Comparison of ENCODE assay signal across 22 cellular contexts in the genomic region with DNA sequence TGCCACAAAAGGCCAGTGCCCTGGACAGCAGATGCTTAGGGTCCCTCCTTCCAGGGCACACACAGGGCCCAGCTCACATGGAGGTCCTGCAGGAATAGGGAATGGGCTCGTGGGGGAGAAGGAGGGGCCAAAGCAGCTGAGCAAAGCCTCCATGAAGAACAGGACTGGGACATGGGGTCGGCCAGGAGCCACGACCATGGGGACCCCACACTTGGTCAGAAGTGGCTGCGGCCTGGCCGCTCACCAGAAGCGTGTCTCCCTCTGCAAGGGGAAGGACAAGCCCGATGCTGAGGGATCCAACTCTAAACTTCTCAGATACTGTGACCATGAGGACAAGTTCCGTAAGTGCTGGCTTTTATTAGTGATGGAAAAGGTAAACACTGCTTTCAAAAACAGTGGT. TPM values are rescaled to one million over a fixed set of nuclear protein-coding genes. Genes with fewer than 3 reads are reported as not detected.
DNase-seq lines count a peak whose midpoint lies in the region; ATAC-seq, FAIRE-seq and TF ChIP-seq lines count a peak whose summit lies in the region.
"Had no signal": no experiment of that assay in that cellular context is flagged by ENCODE, and none has a peak within 500 bp of the region (broad histone marks: within the 10 kb centered on the region; RNA-seq: fewer than 3 reads in every experiment).

No MANE protein-coding gene starts in this region.

- H2BK5ac ChIP-seq in H9 (ENCODE audit: insufficient read length, low read length) = no peak overlapping the region

- H3K79me2 ChIP-seq in H9 (ENCODE audit: insufficient read depth, low read length) = peaks cover 86% of the 10 kb centered on the region; the same call in 1 of the 2 replicates

- H3K27me3 ChIP-seq in H9 (ENCODE audit: insufficient read depth, low read length) (no peaks in the 10 kb centered on the region), esophagus muscularis mucosa (no peaks in the 10 kb centered on the region), muscle layer of colon (ENCODE audit: control insufficient read depth in 1 of 2, insufficient read depth in 2 of 2, low read length in 2 of 2) (no peaks in the 10 kb centered on the region), stomach (no peaks in the 10 kb centered on the region)
- H3K27me3 ChIP-seq: SJSA1 had no signal

- H2AFZ ChIP-seq in H9 (ENCODE audit: low read length) = no peak overlapping the region
- H2AFZ ChIP-seq: PC-9 had no signal

- CTCF ChIA-PET in Calu3 (lab: Charles Lee) = interaction anchor here (0.5 kb wide), 1 partner anchor 25 kb away, joined by 3 read pairs; no protein-coding TSS in a partner anchor

- peaks cover 53% of the 10 kb centered on the region in 2 experiments for H3K4me1 Mint-ChIP-seq in H9
- no peaks in the 10 kb centered on the region for H3K4me1 Mint-ChIP-seq in Calu3 (ENCODE audit: low read depth, unreplicated experiment)
- H3K4me1 Mint-ChIP-seq in effector memory CD8-positive, alpha-beta T cell (ENCODE audit: low read depth in 2 of 2) = peaks cover 0 to 1% of the 10 kb centered on the region in 2 donors

- H3K79me1 ChIP-seq in H9 (ENCODE audit: insufficient read depth, low read depth, low read length, poor library complexity, severe bottlenecking) = no peaks in the 10 kb centered on the region

- H3T11ph ChIP-seq in H9 (ENCODE audit: low read length) = no peak overlapping the region

- no peak overlapping the region for H4K91ac ChIP-seq in H9 (ENCODE audit: insufficient read length, low read depth, low read length)

- no peak overlapping the region for H2BK12ac ChIP-seq in H9 (ENCODE audit: insufficient read length, low read depth, low read length)

- TF ChIP-seq POLR2A in esophagus muscularis mucosa (IDR thresholded peaks at IDR 0.05; ENCODE audit: low read depth) (no peak), stomach (IDR thresholded peaks at IDR 0.05) (no peak)

- no peak for FAIRE-seq in urothelium cell line (lab: Jason Lieb, UNC)

- H3K23ac ChIP-seq in H9 (ENCODE audit: insufficient read length, low read depth, low read length) = no peak overlapping the region

- no peaks in the 10 kb centered on the region for H3K9me3 ChIP-seq in H9 (ENCODE audit: control insufficient read depth, low read depth, low read length)
- H3K9me3 ChIP-seq in esophagus muscularis mucosa = no peaks in the 10 kb centered on the region
- no peaks in the 10 kb centered on the region for H3K9me3 ChIP-seq in muscle layer of colon (ENCODE audit: low read length)
- H3K9me3 ChIP-seq in stomach = no peaks in the 10 kb centered on the region
- H3K9me3 ChIP-seq: SJSA1 had no signal

- H2AK5ac ChIP-seq in H9 (ENCODE audit: insufficient read length, low read length) = no peak overlapping the region

- no peak overlapping the region for H3K4me3 Mint-ChIP-seq in H9
- no peak overlapping the region for H3K4me3 Mint-ChIP-seq in Calu3 (ENCODE audit: low read depth, unreplicated experiment)
- no peak overlapping the region for H3K4me3 Mint-ChIP-seq in effector memory CD8-positive, alpha-beta T cell

- H3K9ac ChIP-seq in H9 (ENCODE audit: extremely low read depth, insufficient read length, low read length) (no peak overlapping the region), muscle layer of colon (ENCODE audit: low read length) (no peak overlapping the region)
- H3K9ac ChIP-seq: KMS-11 had no signal

- H3K36me3 ChIP-seq in esophagus muscularis mucosa (no peaks in the 10 kb centered on the region), muscle layer of colon (ENCODE audit: insufficient read depth, low read length) (peaks cover 5% of the 10 kb centered on the region), stomach (no peaks in the 10 kb centered on the region)
- H3K36me3 ChIP-seq: SJSA1 had no signal

- H3K4me2 ChIP-seq in H9 (ENCODE audit: insufficient read depth, insufficient read length, low read length) = no peak overlapping the region
- H3K4me2 ChIP-seq: KMS-11, PC-9 had no signal

- peaks cover 4% of the 10 kb centered on the region for H4K20me1 ChIP-seq in H9 (ENCODE audit: control insufficient read depth, insufficient read depth, insufficient read length)

- WGBS in H9 (ENCODE audit: extremely low coverage, insufficient read length, low lambda C conversion rate) = no CpG with 5 or more reads among the region's 8 CpGs
- 80% methylated on average over 8 of the region's 8 CpGs for WGBS in esophagus muscularis mucosa
- 52 to 88% (median 85%) methylated on average over 2 to 8 of the region's 8 CpGs for WGBS in stomach, 5 donors

- no peak overlapping the region for H4K8ac ChIP-seq in H9 (replicated peaks; ENCODE audit: insufficient read length, low read depth, low read length)

- no peak overlapping the region for H2BK120ac ChIP-seq in H9 (ENCODE audit: low read depth, low read length, poor library complexity, severe bottlenecking)

- TF ChIP-seq EP300 in esophagus muscularis mucosa (IDR thresholded peaks at IDR 0.05) = no peak
- no peak for TF ChIP-seq EP300 in stomach (IDR thresholded peaks at IDR 0.05)

- H3K4me3 ChIP-seq in esophagus muscularis mucosa (no peak overlapping the region), muscle layer of colon (ENCODE audit: low read depth in 1 of 2, low read length in 2 of 2) (no peak overlapping the region), stomach (no peak overlapping the region)
- H3K4me3 ChIP-seq: PC-9, SJSA1 had no signal

- no peak overlapping the region; the same call in 1 of the 2 replicates for H3K14ac ChIP-seq in H9 (ENCODE audit: insufficient read depth, low read length)

- H3K4me1 ChIP-seq in H9 (ENCODE audit: insufficient read depth, low read length) (peaks cover 8% of the 10 kb centered on the region; the same call in 1 of the 2 replicates), esophagus muscularis mucosa (peaks cover 55 to 96% (median 86%) of the 10 kb centered on the region in 4 donors), muscle layer of colon (ENCODE audit: insufficient read depth, low read length) (peaks cover 63% of the 10 kb centered on the region), stomach (peaks cover 0 to 23% (median 5%) of the 10 kb centered on the region in 4 donors)
- H3K4me1 ChIP-seq: SJSA1 had no signal

- no peaks in the 10 kb centered on the region for H3K9me3 Mint-ChIP-seq in H9
- H3K9me3 Mint-ChIP-seq in Calu3 (ENCODE audit: low read depth, unreplicated experiment) = no peaks in the 10 kb centered on the region
- no peaks in the 10 kb centered on the region for H3K9me3 Mint-ChIP-seq in effector memory CD8-positive, alpha-beta T cell

- DNase-seq in H9 (no peak), esophagus muscularis mucosa (ENCODE audit: extremely low spot score) (no peak), stomach (no peak), urothelium cell line (ENCODE audit: low spot score) (no peak), Calu3 (no peak), SIG-M5 treated with dmso at 0.1 percent for 504 hours (lab: John Stamatoyannopoulos, UW; ENCODE audit: unreplicated experiment) (no peak)
- no peak for DNase-seq in effector memory CD8-positive, alpha-beta T cell
- DNase-seq: ACHN, COR-L47, DMS153, GDM1, MV-4-11, NCI-H1694 treated with DMSO at 0.1 percent for 48 hours, NCI-H2107, NCI-H510A, PC-9 had no signal

- H3K27ac Mint-ChIP-seq in H9 = peak overlapping the region in 2 of 3 experiments; percentile 58 to 62; a peak in 1 of 7 replicates
- H3K27ac Mint-ChIP-seq in Calu3 (ENCODE audit: unreplicated experiment) = no peak overlapping the region
- H3K27ac Mint-ChIP-seq in effector memory CD8-positive, alpha-beta T cell = no peak overlapping the region

- no peak overlapping the region for H2BK20ac ChIP-seq in H9 (ENCODE audit: low read depth, low read length, poor library complexity, severe bottlenecking)

- no peak overlapping the region for H2BK15ac ChIP-seq in H9 (ENCODE audit: low read depth, low read length)

- BruUV-seq in Calu3 (replicated peaks; lab: Mats Ljungman, UMichigan) = no TSS peak

- no peaks in the 10 kb centered on the region for H3K27me3 Mint-ChIP-seq in H9 (ENCODE audit: low read depth)
- peaks cover 50% of the 10 kb centered on the region for H3K27me3 Mint-ChIP-seq in Calu3 (ENCODE audit: unreplicated experiment)
- H3K27me3 Mint-ChIP-seq in effector memory CD8-positive, alpha-beta T cell = peaks cover 0 to 21% of the 10 kb centered on the region in 2 donors

- intact Hi-C loops in esophagus muscularis mucosa (cut with DNase I) (no loop called here), stomach (cut with DNase I; ENCODE audit: low total_unique reads) (no loop called here), Calu3 (cut with micrococcal nuclease; ENCODE audit: unreplicated experiment) (no loop called here)

- no peak overlapping the region for H3K56ac ChIP-seq in H9 (ENCODE audit: insufficient read length, low read depth, low read length)

- no peak overlapping the region for H3K27ac ChIP-seq in H9 (ENCODE audit: insufficient read length, low read depth, low read length)
- peak overlapping the region; percentile 77 to 80 (median 79) for H3K27ac ChIP-seq in esophagus muscularis mucosa (replicated peaks in 1 of 4)
- peak overlapping the region; percentile 27 for H3K27ac ChIP-seq in muscle layer of colon (ENCODE audit: low read depth, low read length)
- H3K27ac ChIP-seq in stomach = peak overlapping the region in 3 of 5 donors; percentile 23 to 76 (median 53)
- H3K27ac ChIP-seq: HL-60, KMS-11, PC-9, RWPE1, SJSA1 had no signal

- no peak overlapping the region for H4K5ac ChIP-seq in H9 (ENCODE audit: insufficient read length, low read depth, low read length)

- no peak overlapping the region for H3K18ac ChIP-seq in H9 (ENCODE audit: insufficient read length, low read depth, low read length)

- no peaks in the 10 kb centered on the region for H3K23me2 ChIP-seq in H9 (ENCODE audit: insufficient read length, low read depth, low read length, poor library complexity, severe bottlenecking)

- TF ChIP-seq CTCF in H9 (conservative IDR thresholded peaks at IDR 0.05) (no peak), esophagus muscularis mucosa (IDR thresholded peaks at IDR 0.05) (no peak), stomach (IDR thresholded peaks at IDR 0.05) (no peak), Calu3 (IDR thresholded peaks at IDR 0.05; ENCODE audit: unreplicated experiment) (no peak)

- no peak for ATAC-seq in effector memory CD8-positive, alpha-beta T cell (replicated peaks)
- ATAC-seq: HCT116 had no signal

- H3K36me3 Mint-ChIP-seq in H9 (ENCODE audit: insufficient read depth in 1 of 3, low read depth in 3 of 3) (peaks cover 17 to 46% (median 33%) of the 10 kb centered on the region in 3 experiments), Calu3 (ENCODE audit: insufficient read depth, unreplicated experiment) (no peaks in the 10 kb centered on the region)
- H3K36me3 Mint-ChIP-seq in effector memory CD8-positive, alpha-beta T cell (ENCODE audit: insufficient read depth) = no peaks in the 10 kb centered on the region

- H3K4ac ChIP-seq in H9 (ENCODE audit: low read depth, low read length) = no peak overlapping the region

RNA-seq across cellular contexts. Expression of a gene that starts 15.3 kb away (rescaled TPM):
- total RNA-seq in H9 (2021) (181 and 185 TPM in 2 replicates), esophagus muscularis mucosa (10 to 100 TPM; 27.2 to 64.1 (median 45.4) TPM), stomach (10 to 100 TPM in 1 of 5 donors, 1 to 10 TPM in 4; 2.3 to 38.8 (median 8.7) TPM), Calu3 (2022) (1.4 and 1.6 TPM in 2 replicates)
- 10 to 100 TPM in 2 of 3 donors, 1 to 10 TPM in 1; 9.5 to 18.8 (median 17.0) TPM for polyA plus RNA-seq in stomach

Comparison
In these comparisons a context has a peak if more than half of its experiments do, and no peak if none do; other contexts are left out.
1. H3K27ac Mint-ChIP-seq: peak in H9 (2 of 3); none in Calu3 (single experiment) and effector memory CD8-positive, alpha-beta T cell (0 of 2).